In genomic region chr6:77511860-77512259, GRCh38 we compare ENCODE assay signal across 25 cellular contexts. TPM values are rescaled to one million over a fixed set of nuclear protein-coding genes. Genes with fewer than 3 reads are reported as not detected.
"Had no signal": no experiment of that assay in that cellular context is flagged by ENCODE, and none has a peak within 500 bp of the region (broad histone marks: within the 10 kb centered on the region; RNA-seq: fewer than 3 reads in every experiment).

No MANE protein-coding gene starts in this region.

- DNase-seq: activated CD4-positive, alpha-beta T cell treated with anti-CD3 and anti-CD28 coated beads for 4 hours; activated CD8-positive, alpha-beta memory T cell treated with anti-CD3 and anti-CD28 coated beads, Interleukin-2, amount 50 U/mL, for 48 hours; activated CD8-positive, alpha-beta T cell treated with anti-CD3 and anti-CD28 coated beads, Interleukin-2, amount 10 ng/mL, durations not matched to agents 7 days and 5 days; activated T-cell treated with anti-CD3 and anti-CD28 coated beads, Interleukin-2, amount 50 U/mL, for 1 hour; amniotic stem cell; MM.1S; NCI-H1092 treated with DMSO at 0.1 percent for 48 hours; NCI-H1417 treated with DMSO at 0.1 percent for 48 hours; NCI-H1694; NCI-H2029 treated with DMSO at 0.1 percent for 48 hours; NCI-H510A treated with DMSO at 0.1 percent for 48 hours; NCI-H69; NK-92 treated with Interleukin-12 subunit alpha and Interleukin-12 subunit beta, amount 100 ng/mL, for 24 hours; Peyer's patch; Right ventricle myocardium superior; SJCRH30; SK-N-SH; T-helper 1 cell; WERI-Rb-1 had no signal

- H3K4me2 ChIP-seq: SK-N-SH had no signal

- H3K27me3 ChIP-seq: ascending aorta, Peyer's patch, SJCRH30 had no signal

- H3K9me3 ChIP-seq: SJCRH30, SK-N-SH had no signal

- H3K9ac ChIP-seq: SK-N-SH had no signal

- H3K36me3 Mint-ChIP-seq: activated naive CD4-positive, alpha-beta T cell treated with anti-CD3 and anti-CD28 coated beads, Interleukin-2, amount 50 U/mL, for 24 hours; brain had no signal

- H3K27ac Mint-ChIP-seq: activated CD8-positive, alpha-beta T cell treated with anti-CD3 and anti-CD28 coated beads, Interleukin-2, amount 10 ng/mL, durations not matched to agents 7 days and 5 days; activated naive CD4-positive, alpha-beta T cell treated with anti-CD3 and anti-CD28 coated beads, Interleukin-2, amount 50 U/mL, for 24 hours; brain had no signal

- H3K4me3 ChIP-seq: ascending aorta, Peyer's patch, SJCRH30 had no signal

- H3K27me3 Mint-ChIP-seq: activated naive CD4-positive, alpha-beta T cell treated with anti-CD3 and anti-CD28 coated beads, Interleukin-2, amount 50 U/mL, for 24 hours; central memory CD8-positive, alpha-beta T cell had no signal

- H3K36me3 ChIP-seq: ascending aorta, Peyer's patch, SJCRH30, WERI-Rb-1 had no signal

- H3K4me1 ChIP-seq: ascending aorta, Peyer's patch, SJCRH30 had no signal

- ATAC-seq: activated CD8-positive, alpha-beta T cell treated with anti-CD3 and anti-CD28 coated beads, Interleukin-2, amount 10 ng/mL, durations not matched to agents 7 days and 5 days had no signal

- H3K27ac ChIP-seq: ascending aorta, Peyer's patch, RWPE1, SJCRH30, WERI-Rb-1 had no signal

- H3K4me1 Mint-ChIP-seq: activated naive CD4-positive, alpha-beta T cell treated with anti-CD3 and anti-CD28 coated beads, Interleukin-2, amount 50 U/mL, for 24 hours; brain; central memory CD8-positive, alpha-beta T cell had no signal

- H3K4me3 Mint-ChIP-seq: activated CD8-positive, alpha-beta T cell treated with anti-CD3 and anti-CD28 coated beads, Interleukin-2, amount 10 ng/mL, durations not matched to agents 7 days and 5 days; activated naive CD4-positive, alpha-beta T cell treated with anti-CD3 and anti-CD28 coated beads, Interleukin-2, amount 50 U/mL, for 24 hours; brain; central memory CD8-positive, alpha-beta T cell had no signal

RNA-seq across cellular contexts. Expression of gene HTR1B, which starts 48.6 kb away (rescaled TPM):
- total RNA-seq: activated CD8-positive, alpha-beta T cell treated with anti-CD3 and anti-CD28 coated beads, Interleukin-2, amount 10 ng/mL, durations not matched to agents 7 days and 5 days; Right ventricle myocardium superior; SJCRH30; T-helper 2 cell treated with Interferon-gamma antibody and Interleukin-4, amounts not matched to agents 100 ng/mL and 5 ng/mL, for 36 hours had no signal
